Comparison of ENCODE assay signal across 8 cellular contexts in genomic region chr1:145993618-145994390, GRCh38.
DNase-seq lines count a peak whose midpoint lies in the region; ATAC-seq and TF ChIP-seq lines count a peak whose summit lies in the region.

No MANE protein-coding gene starts in this region.

- H3K4me1 Mint-ChIP-seq in stimulated activated naive CD8-positive, alpha-beta T cell treated with anti-CD3 and anti-CD28 coated beads, Interleukin-15, Interleukin-2, amounts not matched to agents 100 ng/mL and 50 ng/mL, for 24 hours (ENCODE audit: low read depth) = peaks cover 65% of the 10 kb centered on the region

- H3K27ac ChIP-seq in brain microvascular endothelial cell (no peak overlapping the region), mucosa of rectum (ENCODE audit: low read depth in 2 of 2, low read length in 2 of 2) (peak overlapping the region; percentile 95 to 99)

- H3K4me3 Mint-ChIP-seq in stimulated activated naive CD8-positive, alpha-beta T cell treated with anti-CD3 and anti-CD28 coated beads, Interleukin-15, Interleukin-2, amounts not matched to agents 100 ng/mL and 50 ng/mL, for 24 hours = peak overlapping the region; percentile 91

- H3K9me3 ChIP-seq in mucosa of rectum (ENCODE audit: control insufficient read depth in 2 of 2, low read length in 2 of 2) = no peaks in the 10 kb centered on the region

- H3K4me3 ChIP-seq in brain microvascular endothelial cell (ENCODE audit: low read depth, low read length) (peak overlapping the region; percentile 88), mucosa of rectum (ENCODE audit: low read length in 2 of 2) (peak overlapping the region; percentile 98 to 100)

- H3K36me3 ChIP-seq in brain microvascular endothelial cell (replicated peaks) (peaks cover 30% of the 10 kb centered on the region), mucosa of rectum (ENCODE audit: control insufficient read depth in 2 of 2, insufficient read depth in 2 of 2, low read length in 2 of 2) (peaks cover 36 to 40% of the 10 kb centered on the region in 2 donors)

- H3K27me3 ChIP-seq in brain microvascular endothelial cell (replicated peaks) (no peaks in the 10 kb centered on the region), mucosa of rectum (ENCODE audit: control insufficient read depth in 2 of 2, insufficient read depth in 2 of 2, low read length in 2 of 2) (no peaks in the 10 kb centered on the region)

- peaks cover 44% of the 10 kb centered on the region for H3K36me3 Mint-ChIP-seq in stimulated activated naive CD8-positive, alpha-beta T cell treated with anti-CD3 and anti-CD28 coated beads, Interleukin-15, Interleukin-2, amounts not matched to agents 100 ng/mL and 50 ng/mL, for 24 hours (ENCODE audit: low read depth)

- peak overlapping the region; percentile 89 for H3K27ac Mint-ChIP-seq in stimulated activated naive CD8-positive, alpha-beta T cell treated with anti-CD3 and anti-CD28 coated beads, Interleukin-15, Interleukin-2, amounts not matched to agents 100 ng/mL and 50 ng/mL, for 24 hours

- no peaks in the 10 kb centered on the region for H3K9me3 Mint-ChIP-seq in stimulated activated naive CD8-positive, alpha-beta T cell treated with anti-CD3 and anti-CD28 coated beads, Interleukin-15, Interleukin-2, amounts not matched to agents 100 ng/mL and 50 ng/mL, for 24 hours

- in situ Hi-C loops in brain microvascular endothelial cell (cut with HindIII; ENCODE audit: low pct_ligation_motif_present, low sequenced_read_pairs) = no loop called here
- in situ Hi-C loops in GM13977 (cut with MboI; ENCODE audit: low pct_unique_long_range_greater_than_20kb, low sequenced_read_pairs, unreplicated experiment) = no loop called here

- H3K27me3 Mint-ChIP-seq in stimulated activated naive CD8-positive, alpha-beta T cell treated with anti-CD3 and anti-CD28 coated beads, Interleukin-15, Interleukin-2, amounts not matched to agents 100 ng/mL and 50 ng/mL, for 24 hours = no peaks in the 10 kb centered on the region

- no peak for DNase-seq in stimulated activated naive CD8-positive, alpha-beta T cell treated with anti-CD3 and anti-CD28 coated beads, Interleukin-15, Interleukin-2, amounts not matched to agents 100 U/mL and 50 U/mL, for 24 hours
- DNase-seq in brain microvascular endothelial cell = no peak
- no peak for DNase-seq in GM13977 (ENCODE audit: low spot score)
- DNase-seq in NCI-H748 (lab: John Stamatoyannopoulos, UW; ENCODE audit: unreplicated experiment) = no peak

- peaks cover 35 to 43% of the 10 kb centered on the region in 2 donors for H3K4me1 ChIP-seq in mucosa of rectum (ENCODE audit: control insufficient read depth in 2 of 2, insufficient read depth in 2 of 2, low read length in 2 of 2)

- peak overlapping the region; percentile 94 to 100 for H3K9ac ChIP-seq in mucosa of rectum (ENCODE audit: low read depth in 1 of 2, low read length in 2 of 2)

- ATAC-seq in stimulated activated naive CD8-positive, alpha-beta T cell treated with anti-CD3 and anti-CD28 coated beads, Interleukin-15, Interleukin-2, amounts not matched to agents 100 U/mL and 50 U/mL, for 24 hours = no peak
- ATAC-seq in HG03521 (IDR thresholded peaks at IDR 0.05; ENCODE audit: unreplicated experiment) (no peak), GM21717 (IDR thresholded peaks at IDR 0.05; ENCODE audit: unreplicated experiment) (no peak)

- TF ChIP-seq CTCF in brain microvascular endothelial cell (IDR thresholded peaks at IDR 0.05; ENCODE audit: low read depth, low read length, missing control alignments) (no peak), GM13977 (IDR thresholded peaks at IDR 0.05; ENCODE audit: extremely low read depth, insufficient read depth, missing control alignments) (no peak)
